Comparison of ENCODE assay signal across 8 cellular contexts in genomic region chr21:42524341-42525227, GRCh38. TPM values are rescaled to one million over a fixed set of nuclear protein-coding genes. Genes with fewer than 3 reads are reported as not detected.
DNase-seq lines count a peak whose midpoint lies in the region; ATAC-seq and TF ChIP-seq lines count a peak whose summit lies in the region.

No MANE protein-coding gene starts in this region.

- H3K27ac Mint-ChIP-seq in activated naive CD4-positive, alpha-beta T cell treated with anti-CD3 and anti-CD28 coated beads, Interleukin-2, amount 50 U/mL, for 24 hours, result peak overlapping the region; percentile 56
- no peak overlapping the region for H3K27ac Mint-ChIP-seq in activated T-helper 17 cell treated with anti-CD3 and anti-CD28 coated beads, Interleukin-2, amount 50 U/mL, for 72 hours

- H3K4me3 Mint-ChIP-seq in activated naive CD4-positive, alpha-beta T cell treated with anti-CD3 and anti-CD28 coated beads, Interleukin-2, amount 50 U/mL, for 24 hours, result no peak overlapping the region
- H3K4me3 Mint-ChIP-seq in activated T-helper 17 cell treated with anti-CD3 and anti-CD28 coated beads, Interleukin-2, amount 50 U/mL, for 72 hours, result peak overlapping the region; percentile 2

- H3K27me3 Mint-ChIP-seq in activated naive CD4-positive, alpha-beta T cell treated with anti-CD3 and anti-CD28 coated beads, Interleukin-2, amount 50 U/mL, for 24 hours, result no peaks in the 10 kb centered on the region
- no peaks in the 10 kb centered on the region for H3K27me3 Mint-ChIP-seq in activated T-helper 17 cell treated with anti-CD3 and anti-CD28 coated beads, Interleukin-2, amount 50 U/mL, for 72 hours

- no peak for DNase-seq in activated naive CD4-positive, alpha-beta T cell treated with Interleukin-2 at 50 U/mL for 16 hours
- DNase-seq in NCI-H1417 (lab: John Stamatoyannopoulos, UW), result peak; percentile 90 to 95 (median 91)
- peak; percentile 74 for DNase-seq in right atrium auricular region (ENCODE audit: low spot score)
- DNase-seq in putamen (ENCODE audit: low spot score), result no peak

- H3K4me1 Mint-ChIP-seq in activated naive CD4-positive, alpha-beta T cell treated with anti-CD3 and anti-CD28 coated beads, Interleukin-2, amount 50 U/mL, for 24 hours, result peaks cover 43% of the 10 kb centered on the region
- H3K4me1 Mint-ChIP-seq in activated T-helper 17 cell treated with anti-CD3 and anti-CD28 coated beads, Interleukin-2, amount 50 U/mL, for 72 hours, result peaks cover 18% of the 10 kb centered on the region

- H3K36me3 ChIP-seq in right atrium auricular region (peaks cover 2% of the 10 kb centered on the region), skeletal muscle tissue (ENCODE audit: control insufficient read depth in 3 of 3, insufficient read depth in 3 of 3, low read length in 3 of 3) (peaks cover 11 to 16% (median 14%) of the 10 kb centered on the region in 3 donors)

- peak; percentile 78 for ATAC-seq in HG02642 (IDR thresholded peaks at IDR 0.05; ENCODE audit: poor library complexity, unreplicated experiment)
- ATAC-seq in activated T-helper 17 cell treated with anti-CD3 and anti-CD28 coated beads, Interleukin-2, amount 50 U/mL, for 72 hours (replicated peaks), result no peak

- peak overlapping the region in 1 of 2 donors; percentile 32 for H3K4me3 ChIP-seq in right atrium auricular region
- H3K4me3 ChIP-seq in skeletal muscle tissue (ENCODE audit: low read length in 3 of 3), result peak overlapping the region; percentile 68 to 71 (median 70)

- H3K4me1 ChIP-seq in right atrium auricular region (peaks cover 0 to 33% of the 10 kb centered on the region in 2 donors), skeletal muscle tissue (ENCODE audit: control insufficient read depth in 3 of 3, insufficient read depth in 3 of 3, low read length in 3 of 3) (peaks cover 42 to 52% (median 47%) of the 10 kb centered on the region in 3 donors)

- H3K9me3 ChIP-seq in right atrium auricular region, result no peaks in the 10 kb centered on the region
- no peaks in the 10 kb centered on the region for H3K9me3 ChIP-seq in skeletal muscle tissue (ENCODE audit: control insufficient read depth in 3 of 3, low read length in 3 of 3)

- TF ChIP-seq CTCF in right atrium auricular region (IDR thresholded peaks at IDR 0.05), result no peak

- H3K36me3 Mint-ChIP-seq in activated naive CD4-positive, alpha-beta T cell treated with anti-CD3 and anti-CD28 coated beads, Interleukin-2, amount 50 U/mL, for 24 hours, result peaks cover 17% of the 10 kb centered on the region
- H3K36me3 Mint-ChIP-seq in activated T-helper 17 cell treated with anti-CD3 and anti-CD28 coated beads, Interleukin-2, amount 50 U/mL, for 72 hours (ENCODE audit: low read depth), result peaks cover 79% of the 10 kb centered on the region

- H3K9ac ChIP-seq in skeletal muscle tissue (ENCODE audit: low read depth in 1 of 3, low read length in 3 of 3), result peak overlapping the region; percentile 69 to 78 (median 77)

- no peaks in the 10 kb centered on the region for H3K9me3 Mint-ChIP-seq in activated naive CD4-positive, alpha-beta T cell treated with anti-CD3 and anti-CD28 coated beads, Interleukin-2, amount 50 U/mL, for 24 hours
- no peaks in the 10 kb centered on the region for H3K9me3 Mint-ChIP-seq in activated T-helper 17 cell treated with anti-CD3 and anti-CD28 coated beads, Interleukin-2, amount 50 U/mL, for 72 hours

- H3K27me3 ChIP-seq in right atrium auricular region, result no peaks in the 10 kb centered on the region
- H3K27me3 ChIP-seq in skeletal muscle tissue (ENCODE audit: control insufficient read depth in 3 of 3, insufficient read depth in 3 of 3, low read length in 3 of 3), result no peaks in the 10 kb centered on the region

- H3K27ac ChIP-seq in right atrium auricular region (peak overlapping the region; percentile 70 to 74), skeletal muscle tissue (ENCODE audit: low read depth, low read length) (peak overlapping the region; percentile 93)

RNA-seq across cellular contexts. Expression of gene SLC37A1, which starts 10.9 kb away (rescaled TPM):
- total RNA-seq in activated T-helper 17 cell treated with anti-CD3 and anti-CD28 coated beads, Interleukin-2, amount 50 U/mL, for 72 hours, result 10 to 100 TPM in 1 of 2 donors, 1 to 10 TPM in 1; 3.8 to 17.7 TPM
- total RNA-seq in right atrium auricular region (1 to 10 TPM; 2.0 to 5.0 TPM), skeletal muscle tissue (2.1 TPM)

RNA-seq across cellular contexts. Expression of gene RSPH1, which starts 28.6 kb away (rescaled TPM):
- under 1 TPM in 1 of 2 donors, not detected in 1; 0.82 TPM for total RNA-seq in activated T-helper 17 cell treated with anti-CD3 and anti-CD28 coated beads, Interleukin-2, amount 50 U/mL, for 72 hours
- total RNA-seq in right atrium auricular region (not detected), skeletal muscle tissue (not detected)

Comparison
In these comparisons a context has a peak if more than half of its experiments do, and no peak if none do; other contexts are left out.
1. DNase-seq: peak in NCI-H1417 (3 of 3) and right atrium auricular region (single experiment); none in activated naive CD4-positive, alpha-beta T cell treated with Interleukin-2 at 50 U/mL for 16 hours (single experiment) and putamen (single experiment).